ENCODE assay signal across 8 cellular contexts in the genomic region with DNA sequence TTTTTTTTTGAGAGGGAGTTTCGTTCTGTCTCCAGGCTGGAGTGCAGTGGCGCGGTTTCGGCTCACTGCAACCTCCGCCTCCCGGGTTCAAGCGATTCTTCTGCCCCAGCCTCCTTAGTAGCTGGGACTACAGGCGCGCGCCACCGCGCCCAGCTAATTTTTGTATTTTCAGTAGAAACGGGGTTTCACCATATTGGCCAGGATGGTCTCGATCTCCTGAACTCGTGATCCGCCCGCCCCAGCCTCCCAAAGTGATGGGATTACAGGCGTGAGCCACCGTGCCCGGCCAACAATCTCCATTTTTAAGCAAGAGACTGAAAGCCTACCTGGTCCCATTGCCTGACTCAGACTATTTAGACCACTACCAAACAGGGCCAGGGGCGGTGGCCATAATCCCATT. TPM values are rescaled to one million over a fixed set of nuclear protein-coding genes. Genes with fewer than 3 reads are reported as not detected.
DNase-seq lines count a peak whose midpoint lies in the region; ATAC-seq and TF ChIP-seq lines count a peak whose summit lies in the region.
"Not testable (repeated sequence)": the region's sequence is repeated elsewhere in the genome, so short reads cannot be mapped to it uniquely, and the experiment has no call there.

No MANE protein-coding gene starts in this region.

- not testable (repeated sequence) for ATAC-seq in natural killer cell treated with Interleukin-12 subunit alpha and Interleukin-12 subunit beta and Interleukin-15 and Interleukin-18, amount 100 ng/mL, for 72 hours

- TF ChIP-seq CTCF in A673 (conservative IDR thresholded peaks at IDR 0.05; ENCODE audit: low read depth, low read length); HEK293 (tag by site-specific recombination; IDR thresholded peaks at IDR 0.05); dorsolateral prefrontal cortex (IDR thresholded peaks at IDR 0.05 in 54 of 56, conservative IDR thresholded peaks at IDR 0.05 in 2 of 56; ENCODE audit: low read depth in 1 of 56, partially characterized antibody in 56 of 56); spleen (IDR thresholded peaks at IDR 0.05 in 8 of 11, conservative IDR thresholded peaks at IDR 0.05 in 3 of 11): not testable (repeated sequence)

- H3K4me3 ChIP-seq in A673 (ENCODE audit: low read depth, low read length, poor library complexity, severe bottlenecking): peak overlapping the region; percentile 74
- H3K4me3 ChIP-seq in HEK293 (ENCODE audit: low read depth, low read length): not testable (repeated sequence)
- H3K4me3 ChIP-seq in SJCRH30: peak overlapping the region; percentile 75
- H3K4me3 ChIP-seq in dorsolateral prefrontal cortex: peak overlapping the region in 58 of 59 donors; percentile 50 to 98 (median 81)
- H3K4me3 ChIP-seq in iPS-11a (ENCODE audit: low read depth, low read length): peak overlapping the region; percentile 100
- H3K4me3 ChIP-seq in spleen: peak overlapping the region in 7 of 8 donors; percentile 62 to 90 (median 80)

- not testable (repeated sequence) for DNase-seq in A673 (ENCODE audit: low spot score); SJCRH30; activated naive CD4-positive, alpha-beta T cell treated with anti-CD3 and anti-CD28 coated beads for 36 hours; natural killer cell treated with Interleukin-12 subunit alpha and Interleukin-12 subunit beta and Interleukin-15 and Interleukin-18, amount 100 ng/mL, for 72 hours (ENCODE audit: low spot score)
- DNase-seq in dorsolateral prefrontal cortex: peak in 2 of 10 donors; percentile 10 to 27
- DNase-seq in spleen: peak; percentile 82

- CTCF ChIA-PET in A673 (lab: Charles Lee); activated naive CD4-positive, alpha-beta T cell treated with anti-CD3 and anti-CD28 coated beads for 36 hours (lab: Charles Lee): not testable (repeated sequence)
- CTCF ChIA-PET in HEK293 (lab: Yijun Ruan, JAX): interaction anchor here (0.6 to 0.7 kb wide), 2 partner anchors 104 to 133 kb away, joined by 4 to 5 read pairs; no protein-coding TSS in a partner anchor

- 87 to 96% (median 94%) methylated on average over 21 of the region's 21 CpGs for WGBS in spleen, 5 donors

- H3K27ac ChIP-seq in A673 (ENCODE audit: low read depth, low read length, poor library complexity, severe bottlenecking): peak overlapping the region; percentile 59
- H3K27ac ChIP-seq in HEK293 (ENCODE audit: extremely low read depth, low read depth, low read length): peak overlapping the region; percentile 42; the same call in 1 of the 2 replicates
- not testable (repeated sequence) for H3K27ac ChIP-seq in SJCRH30
- H3K27ac ChIP-seq in dorsolateral prefrontal cortex: peak overlapping the region in 18 of 59 donors; percentile 57 to 92 (median 85)
- peak overlapping the region in 4 of 8 donors; percentile 82 to 88 (median 84) for H3K27ac ChIP-seq in spleen

- peak overlapping the region; percentile 95 for H3K27ac Mint-ChIP-seq in activated naive CD4-positive, alpha-beta T cell treated with anti-CD3 and anti-CD28 coated beads for 36 hours
- H3K27ac Mint-ChIP-seq in natural killer cell treated with Interleukin-12 subunit alpha and Interleukin-12 subunit beta and Interleukin-15 and Interleukin-18, amount 100 ng/mL, for 72 hours: peak overlapping the region; percentile 84 to 96

- POLR2A ChIA-PET in A673 (lab: Charles Lee; ENCODE audit: low non-redundant PET): interaction anchor here (0.6 kb wide), 1 partner anchor 11 kb away, joined by 4 read pairs; no protein-coding TSS in a partner anchor
- POLR2A ChIA-PET in HEK293 (lab: Yijun Ruan, JAX): interaction anchor here (0.6 to 1.6 kb wide), 6 partner anchors 18 to 504 kb away, joined by 4 to 23 read pairs (median 4); partner anchors contain the start of genes RBM27 and TCERG1

- H3K27me3 ChIP-seq in A673 (replicated peaks; ENCODE audit: insufficient read depth, low read depth, low read length, poor library complexity); SJCRH30; dorsolateral prefrontal cortex; spleen (replicated peaks in 1 of 7): not testable (repeated sequence)

- H3K36me3 Mint-ChIP-seq in activated naive CD4-positive, alpha-beta T cell treated with anti-CD3 and anti-CD28 coated beads for 36 hours (ENCODE audit: low read depth): peaks cover 23% of the 10 kb centered on the region
- not testable (repeated sequence) for H3K36me3 Mint-ChIP-seq in natural killer cell treated with Interleukin-12 subunit alpha and Interleukin-12 subunit beta and Interleukin-15 and Interleukin-18, amount 100 ng/mL, for 72 hours

- intact Hi-C loops in A673 (cut with micrococcal nuclease; ENCODE audit: unreplicated experiment): not testable (repeated sequence)
- intact Hi-C loops in activated naive CD4-positive, alpha-beta T cell treated with anti-CD3 and anti-CD28 coated beads for 36 hours (cut with micrococcal nuclease): loop anchor here (2.0 kb wide), 1 partner anchor 1991 kb away; no protein-coding TSS in a partner anchor
- intact Hi-C loops in dorsolateral prefrontal cortex (cut with DNase I) (loop anchor here in 1 of 2 donors (2.0 to 10.0 kb wide), 2 partner anchors 19 to 241 kb away; partner anchors contain the start of gene RBM27), spleen (cut with DNase I; ENCODE audit: low total_unique reads) (loop anchor here (2.0 kb wide), 1 partner anchor 263 kb away; the partner anchor contains the start of gene TCERG1)

- H3K36me3 ChIP-seq in A673 (ENCODE audit: insufficient read depth, low read length, poor library complexity, severe bottlenecking) (peaks cover 21% of the 10 kb centered on the region), HEK293 (ENCODE audit: control insufficient read depth in 2 of 2, insufficient read depth in 1 of 2, low read length in 2 of 2) (peaks cover 15 to 18% of the 10 kb centered on the region in 2 experiments)
- not testable (repeated sequence) for H3K36me3 ChIP-seq in SJCRH30, spleen

- H3K9me3 Mint-ChIP-seq in activated naive CD4-positive, alpha-beta T cell treated with anti-CD3 and anti-CD28 coated beads for 36 hours; natural killer cell treated with Interleukin-12 subunit alpha and Interleukin-12 subunit beta and Interleukin-15 and Interleukin-18, amount 100 ng/mL, for 72 hours: not testable (repeated sequence)

- not testable (repeated sequence) for H3K27me3 Mint-ChIP-seq in activated naive CD4-positive, alpha-beta T cell treated with anti-CD3 and anti-CD28 coated beads for 36 hours (ENCODE audit: low read depth); natural killer cell treated with Interleukin-12 subunit alpha and Interleukin-12 subunit beta and Interleukin-15 and Interleukin-18, amount 100 ng/mL, for 72 hours

- H3K4me1 ChIP-seq in A673 (ENCODE audit: insufficient read depth, low read length, poor library complexity, severe bottlenecking); HEK293 (ENCODE audit: control insufficient read depth, insufficient read depth, low read length); SJCRH30: not testable (repeated sequence)
- H3K4me1 ChIP-seq in spleen: peaks cover 0 to 45% (median 24%) of the 10 kb centered on the region in 6 donors

- H3K4me1 Mint-ChIP-seq in activated naive CD4-positive, alpha-beta T cell treated with anti-CD3 and anti-CD28 coated beads for 36 hours (ENCODE audit: low read depth): peaks cover 33% of the 10 kb centered on the region
- peaks cover 4 to 10% of the 10 kb centered on the region in 2 donors for H3K4me1 Mint-ChIP-seq in natural killer cell treated with Interleukin-12 subunit alpha and Interleukin-12 subunit beta and Interleukin-15 and Interleukin-18, amount 100 ng/mL, for 72 hours (ENCODE audit: low read depth in 2 of 2)

- H3K4me3 Mint-ChIP-seq in activated naive CD4-positive, alpha-beta T cell treated with anti-CD3 and anti-CD28 coated beads for 36 hours: peak overlapping the region; percentile 95
- peak overlapping the region; percentile 94 for H3K4me3 Mint-ChIP-seq in natural killer cell treated with Interleukin-12 subunit alpha and Interleukin-12 subunit beta and Interleukin-15 and Interleukin-18, amount 100 ng/mL, for 72 hours

- not testable (repeated sequence) for TF ChIP-seq POLR2A in spleen (IDR thresholded peaks at IDR 0.05)

- H3K9me3 ChIP-seq in A673 (ENCODE audit: low read depth, low read length, poor library complexity, severe bottlenecking); HEK293 (ENCODE audit: control insufficient read depth, insufficient read depth, low read depth, low read length); SJCRH30 (replicated peaks); spleen: not testable (repeated sequence)

- not testable (repeated sequence) for BruUV-seq in A673 (replicated peaks; lab: Mats Ljungman, UMichigan)

RNA-seq across cellular contexts. Expression of gene LARS1, which starts 1.0 kb away (rescaled TPM):
- total RNA-seq in A673 (2021): 256 and 271 TPM in 2 replicates
- total RNA-seq in SJCRH30 (2014; rRNA removed; shearing (Covaris generic)): 152 and 170 TPM in 2 replicates
- total RNA-seq in activated naive CD4-positive, alpha-beta T cell treated with anti-CD3 and anti-CD28 coated beads for 36 hours: 100 to 1,000 TPM; 181 to 202 TPM
- total RNA-seq in dorsolateral prefrontal cortex: 100 to 1,000 TPM in 109 of 120 experiments, 10 to 100 TPM in 11; 73.2 to 145 (median 114) TPM
- 100 to 1,000 TPM; 109 to 118 TPM for total RNA-seq in natural killer cell treated with Interleukin-12 subunit alpha and Interleukin-12 subunit beta and Interleukin-15 and Interleukin-18, amount 100 ng/mL, for 72 hours
- total RNA-seq in spleen: 100 to 1,000 TPM in 2 of 7 donors, 10 to 100 TPM in 5; 55.5 to 102 (median 83.4) TPM
- polyA plus RNA-seq in spleen: 10 to 100 TPM; 34.2 to 43.6 (median 38.2) TPM

RNA-seq across cellular contexts. Expression of gene RBM27, which starts 20.0 kb away (rescaled TPM):
- 33.2 and 33.3 TPM in 2 replicates for total RNA-seq in A673 (2021)
- 36.0 and 43.7 TPM in 2 replicates for total RNA-seq in SJCRH30 (2014; rRNA removed; shearing (Covaris generic))
- total RNA-seq in activated naive CD4-positive, alpha-beta T cell treated with anti-CD3 and anti-CD28 coated beads for 36 hours: 10 to 100 TPM; 14.8 to 18.3 TPM
- total RNA-seq in dorsolateral prefrontal cortex: 10 to 100 TPM in 119 of 120 experiments, 1 to 10 TPM in 1; 9.9 to 34.8 (median 17.5) TPM
- 10 to 100 TPM; 16.6 to 24.7 TPM for total RNA-seq in natural killer cell treated with Interleukin-12 subunit alpha and Interleukin-12 subunit beta and Interleukin-15 and Interleukin-18, amount 100 ng/mL, for 72 hours
- total RNA-seq in spleen: 10 to 100 TPM; 16.8 to 26.4 (median 19.9) TPM
- 1 to 10 TPM; 5.5 to 7.7 (median 6.2) TPM for polyA plus RNA-seq in spleen
